In the genomic region with DNA sequence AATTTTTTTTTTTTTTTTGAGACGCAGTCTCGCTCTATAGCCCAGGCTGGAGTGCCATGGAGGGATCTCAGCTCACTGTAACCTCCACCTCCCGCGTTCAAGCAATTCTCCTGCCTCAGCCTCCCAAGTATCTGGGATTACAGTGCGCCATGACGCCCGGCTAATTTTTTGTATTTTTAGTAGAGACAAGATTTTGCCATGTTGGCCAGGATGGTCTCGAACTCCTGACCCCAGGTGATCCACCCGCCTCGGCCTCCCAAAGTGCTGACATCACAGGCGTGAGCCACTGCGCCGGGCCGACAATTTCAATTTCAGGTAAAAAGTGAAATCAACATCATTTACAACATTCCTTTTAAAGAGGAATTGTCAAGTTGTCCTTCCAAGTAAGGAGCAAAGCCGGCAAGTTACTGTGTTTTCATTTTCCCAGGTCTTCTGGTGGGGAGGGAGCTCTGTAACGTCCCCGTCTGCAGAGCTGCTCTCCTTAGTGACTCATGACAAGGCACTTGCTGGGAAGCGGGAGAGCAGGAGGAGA, we compare ENCODE assay signal across 1 cellular context.
TF ChIP-seq lines count a peak whose summit lies in the region.

No MANE protein-coding gene starts in this region.

TF ChIP-seq in HepG2, 621 proteins besides CTCF, POLR2A, EP300 and RAD21 (continues in another document):
- TF ChIP-seq CEBPB (IDR thresholded peaks at IDR 0.05; ENCODE audit: borderline replicate concordance, low read depth, low read length) (no peak), GTF3A (CRISPR knock-in tag; conservative IDR thresholded peaks at IDR 0.05) (no peak), ADNP (CRISPR knock-in tag; IDR thresholded peaks at IDR 0.05) (no peak), ZMAT5 (CRISPR knock-in tag; IDR thresholded peaks at IDR 0.05; ENCODE audit: borderline replicate concordance, low read depth) (no peak), ZNF44 (CRISPR knock-in tag; IDR thresholded peaks at IDR 0.05) (no peak), SIX1 (CRISPR knock-in tag; IDR thresholded peaks at IDR 0.05; ENCODE audit: borderline replicate concordance) (no peak), RFXANK (CRISPR knock-in tag; IDR thresholded peaks at IDR 0.05) (peak; percentile 83; the same call in 1 of the 2 replicates), ZNF7 (CRISPR knock-in tag; IDR thresholded peaks at IDR 0.05) (no peak), RAD51 (IDR thresholded peaks at IDR 0.05; ENCODE audit: borderline replicate concordance) (no peak), ZNF383 (CRISPR knock-in tag; IDR thresholded peaks at IDR 0.05; ENCODE audit: borderline replicate concordance) (no peak), NAIF1 (CRISPR knock-in tag; IDR thresholded peaks at IDR 0.05; ENCODE audit: borderline replicate concordance) (no peak), HMG20B (CRISPR knock-in tag; conservative IDR thresholded peaks at IDR 0.05) (no peak), ZNF256 (CRISPR knock-in tag; conservative IDR thresholded peaks at IDR 0.05) (0 out of 2 replicates have a peak, but pooled peaks have one; percentile 31), ZNF33B (CRISPR knock-in tag; IDR thresholded peaks at IDR 0.05) (peak; percentile 42; the same call in 1 of the 2 replicates), SPEN (CRISPR knock-in tag; IDR thresholded peaks at IDR 0.05; ENCODE audit: low read depth) (no peak), NFIC (IDR thresholded peaks at IDR 0.05; ENCODE audit: low read length) (no peak), CBX5 (CRISPR knock-in tag; IDR thresholded peaks at IDR 0.05; ENCODE audit: borderline replicate concordance) (no peak), SALL2 (CRISPR knock-in tag; IDR thresholded peaks at IDR 0.05) (0 out of 2 replicates have a peak, but pooled peaks have one; percentile 37), HCFC1 (IDR thresholded peaks at IDR 0.05; ENCODE audit: low read depth, low read length) (no peak), RBM39 (IDR thresholded peaks at IDR 0.05; ENCODE audit: low read depth, low read length, poor library complexity, severe bottlenecking) (no peak), SP2 (CRISPR knock-in tag; IDR thresholded peaks at IDR 0.05) (no peak), MAFK (conservative IDR thresholded peaks at IDR 0.05 in 1 of 2, IDR thresholded peaks at IDR 0.05 in 1 of 2; ENCODE audit: low read length in 2 of 2) (no peak), SIN3B (IDR thresholded peaks at IDR 0.05; ENCODE audit: low read length) (no peak), ZNF496 (CRISPR knock-in tag; IDR thresholded peaks at IDR 0.05; ENCODE audit: insufficient replicate concordance) (no peak), ZNF710 (CRISPR knock-in tag; IDR thresholded peaks at IDR 0.05; ENCODE audit: borderline replicate concordance) (no peak), ZNF556 (CRISPR knock-in tag; IDR thresholded peaks at IDR 0.05; ENCODE audit: borderline replicate concordance) (no peak), YY1 (IDR thresholded peaks at IDR 0.05; ENCODE audit: insufficient read depth, insufficient replicate concordance, low read depth, low read length) (no peak), MED13 (CRISPR knock-in tag; IDR thresholded peaks at IDR 0.05) (no peak), HNF4A (CRISPR knock-in tag; IDR thresholded peaks at IDR 0.05) (no peak), ZNF230 (CRISPR knock-in tag; IDR thresholded peaks at IDR 0.05) (no peak), THAP8 (CRISPR knock-in tag; IDR thresholded peaks at IDR 0.05; ENCODE audit: borderline replicate concordance) (no peak), ZNF432 (CRISPR knock-in tag; IDR thresholded peaks at IDR 0.05; ENCODE audit: borderline replicate concordance) (no peak), TBX2 (CRISPR knock-in tag; IDR thresholded peaks at IDR 0.05; ENCODE audit: borderline replicate concordance) (no peak), SMAD1 (CRISPR knock-in tag; IDR thresholded peaks at IDR 0.05; ENCODE audit: borderline replicate concordance, low read depth) (no peak), BCL6 (CRISPR knock-in tag; IDR thresholded peaks at IDR 0.05) (0 out of 2 replicates have a peak, but pooled peaks have one; percentile 4), POLR2G (IDR thresholded peaks at IDR 0.05; ENCODE audit: low read depth, low read length) (no peak)
- TF ChIP-seq, protein P1, sequence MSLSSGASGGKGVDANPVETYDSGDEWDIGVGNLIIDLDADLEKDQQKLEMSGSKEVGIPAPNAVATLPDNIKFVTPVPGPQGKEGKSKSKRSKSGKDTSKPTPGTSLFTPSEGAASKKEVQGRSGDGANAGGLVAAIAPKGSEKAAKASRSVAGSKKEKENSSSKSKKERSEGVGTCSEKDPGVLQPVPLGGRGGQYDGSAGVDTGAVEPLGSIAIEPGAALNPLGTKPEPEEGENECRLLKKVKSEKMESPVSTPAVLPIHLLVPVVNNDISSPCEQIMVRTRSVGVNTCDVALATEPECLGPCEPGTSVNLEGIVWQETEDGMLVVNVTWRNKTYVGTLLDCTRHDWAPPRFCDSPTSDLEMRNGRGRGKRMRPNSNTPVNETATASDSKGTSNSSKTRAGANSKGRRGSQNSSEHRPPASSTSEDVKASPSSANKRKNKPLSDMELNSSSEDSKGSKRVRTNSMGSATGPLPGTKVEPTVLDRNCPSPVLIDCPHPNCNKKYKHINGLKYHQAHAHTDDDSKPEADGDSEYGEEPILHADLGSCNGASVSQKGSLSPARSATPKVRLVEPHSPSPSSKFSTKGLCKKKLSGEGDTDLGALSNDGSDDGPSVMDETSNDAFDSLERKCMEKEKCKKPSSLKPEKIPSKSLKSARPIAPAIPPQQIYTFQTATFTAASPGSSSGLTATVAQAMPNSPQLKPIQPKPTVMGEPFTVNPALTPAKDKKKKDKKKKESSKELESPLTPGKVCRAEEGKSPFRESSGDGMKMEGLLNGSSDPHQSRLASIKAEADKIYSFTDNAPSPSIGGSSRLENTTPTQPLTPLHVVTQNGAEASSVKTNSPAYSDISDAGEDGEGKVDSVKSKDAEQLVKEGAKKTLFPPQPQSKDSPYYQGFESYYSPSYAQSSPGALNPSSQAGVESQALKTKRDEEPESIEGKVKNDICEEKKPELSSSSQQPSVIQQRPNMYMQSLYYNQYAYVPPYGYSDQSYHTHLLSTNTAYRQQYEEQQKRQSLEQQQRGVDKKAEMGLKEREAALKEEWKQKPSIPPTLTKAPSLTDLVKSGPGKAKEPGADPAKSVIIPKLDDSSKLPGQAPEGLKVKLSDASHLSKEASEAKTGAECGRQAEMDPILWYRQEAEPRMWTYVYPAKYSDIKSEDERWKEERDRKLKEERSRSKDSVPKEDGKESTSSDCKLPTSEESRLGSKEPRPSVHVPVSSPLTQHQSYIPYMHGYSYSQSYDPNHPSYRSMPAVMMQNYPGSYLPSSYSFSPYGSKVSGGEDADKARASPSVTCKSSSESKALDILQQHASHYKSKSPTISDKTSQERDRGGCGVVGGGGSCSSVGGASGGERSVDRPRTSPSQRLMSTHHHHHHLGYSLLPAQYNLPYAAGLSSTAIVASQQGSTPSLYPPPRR (CRISPR knock-in tag; IDR thresholded peaks at IDR 0.05; ENCODE audit: borderline replicate concordance), result no peak
- TF ChIP-seq, protein P2, sequence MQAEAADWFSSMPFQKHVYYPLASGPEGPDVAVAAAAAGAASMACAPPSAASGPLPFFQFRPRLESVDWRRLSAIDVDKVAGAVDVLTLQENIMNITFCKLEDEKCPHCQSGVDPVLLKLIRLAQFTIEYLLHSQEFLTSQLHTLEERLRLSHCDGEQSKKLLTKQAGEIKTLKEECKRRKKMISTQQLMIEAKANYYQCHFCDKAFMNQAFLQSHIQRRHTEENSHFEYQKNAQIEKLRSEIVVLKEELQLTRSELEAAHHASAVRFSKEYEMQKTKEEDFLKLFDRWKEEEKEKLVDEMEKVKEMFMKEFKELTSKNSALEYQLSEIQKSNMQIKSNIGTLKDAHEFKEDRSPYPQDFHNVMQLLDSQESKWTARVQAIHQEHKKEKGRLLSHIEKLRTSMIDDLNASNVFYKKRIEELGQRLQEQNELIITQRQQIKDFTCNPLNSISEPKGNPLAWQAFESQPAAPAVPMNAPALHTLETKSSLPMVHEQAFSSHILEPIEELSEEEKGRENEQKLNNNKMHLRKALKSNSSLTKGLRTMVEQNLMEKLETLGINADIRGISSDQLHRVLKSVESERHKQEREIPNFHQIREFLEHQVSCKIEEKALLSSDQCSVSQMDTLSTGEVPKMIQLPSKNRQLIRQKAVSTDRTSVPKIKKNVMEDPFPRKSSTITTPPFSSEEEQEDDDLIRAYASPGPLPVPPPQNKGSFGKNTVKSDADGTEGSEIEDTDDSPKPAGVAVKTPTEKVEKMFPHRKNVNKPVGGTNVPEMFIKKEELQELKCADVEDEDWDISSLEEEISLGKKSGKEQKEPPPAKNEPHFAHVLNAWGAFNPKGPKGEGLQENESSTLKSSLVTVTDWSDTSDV (CRISPR knock-in tag; IDR thresholded peaks at IDR 0.05), result 0 out of 2 replicates have a peak, but pooled peaks have one; percentile 22
- TF ChIP-seq, protein P3, sequence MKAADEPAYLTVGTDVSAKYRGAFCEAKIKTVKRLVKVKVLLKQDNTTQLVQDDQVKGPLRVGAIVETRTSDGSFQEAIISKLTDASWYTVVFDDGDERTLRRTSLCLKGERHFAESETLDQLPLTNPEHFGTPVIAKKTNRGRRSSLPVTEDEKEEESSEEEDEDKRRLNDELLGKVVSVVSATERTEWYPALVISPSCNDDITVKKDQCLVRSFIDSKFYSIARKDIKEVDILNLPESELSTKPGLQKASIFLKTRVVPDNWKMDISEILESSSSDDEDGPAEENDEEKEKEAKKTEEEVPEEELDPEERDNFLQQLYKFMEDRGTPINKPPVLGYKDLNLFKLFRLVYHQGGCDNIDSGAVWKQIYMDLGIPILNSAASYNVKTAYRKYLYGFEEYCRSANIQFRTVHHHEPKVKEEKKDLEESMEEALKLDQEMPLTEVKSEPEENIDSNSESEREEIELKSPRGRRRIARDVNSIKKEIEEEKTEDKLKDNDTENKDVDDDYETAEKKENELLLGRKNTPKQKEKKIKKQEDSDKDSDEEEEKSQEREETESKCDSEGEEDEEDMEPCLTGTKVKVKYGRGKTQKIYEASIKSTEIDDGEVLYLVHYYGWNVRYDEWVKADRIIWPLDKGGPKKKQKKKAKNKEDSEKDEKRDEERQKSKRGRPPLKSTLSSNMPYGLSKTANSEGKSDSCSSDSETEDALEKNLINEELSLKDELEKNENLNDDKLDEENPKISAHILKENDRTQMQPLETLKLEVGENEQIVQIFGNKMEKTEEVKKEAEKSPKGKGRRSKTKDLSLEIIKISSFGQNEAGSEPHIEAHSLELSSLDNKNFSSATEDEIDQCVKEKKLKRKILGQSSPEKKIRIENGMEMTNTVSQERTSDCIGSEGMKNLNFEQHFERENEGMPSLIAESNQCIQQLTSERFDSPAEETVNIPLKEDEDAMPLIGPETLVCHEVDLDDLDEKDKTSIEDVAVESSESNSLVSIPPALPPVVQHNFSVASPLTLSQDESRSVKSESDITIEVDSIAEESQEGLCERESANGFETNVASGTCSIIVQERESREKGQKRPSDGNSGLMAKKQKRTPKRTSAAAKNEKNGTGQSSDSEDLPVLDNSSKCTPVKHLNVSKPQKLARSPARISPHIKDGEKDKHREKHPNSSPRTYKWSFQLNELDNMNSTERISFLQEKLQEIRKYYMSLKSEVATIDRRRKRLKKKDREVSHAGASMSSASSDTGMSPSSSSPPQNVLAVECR (CRISPR knock-in tag; IDR thresholded peaks at IDR 0.05; ENCODE audit: borderline replicate concordance), result no peak
- TF ChIP-seq, protein P4, sequence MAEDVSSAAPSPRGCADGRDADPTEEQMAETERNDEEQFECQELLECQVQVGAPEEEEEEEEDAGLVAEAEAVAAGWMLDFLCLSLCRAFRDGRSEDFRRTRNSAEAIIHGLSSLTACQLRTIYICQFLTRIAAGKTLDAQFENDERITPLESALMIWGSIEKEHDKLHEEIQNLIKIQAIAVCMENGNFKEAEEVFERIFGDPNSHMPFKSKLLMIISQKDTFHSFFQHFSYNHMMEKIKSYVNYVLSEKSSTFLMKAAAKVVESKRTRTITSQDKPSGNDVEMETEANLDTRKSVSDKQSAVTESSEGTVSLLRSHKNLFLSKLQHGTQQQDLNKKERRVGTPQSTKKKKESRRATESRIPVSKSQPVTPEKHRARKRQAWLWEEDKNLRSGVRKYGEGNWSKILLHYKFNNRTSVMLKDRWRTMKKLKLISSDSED (CRISPR knock-in tag; IDR thresholded peaks at IDR 0.05), result no peak
- TF ChIP-seq, protein P5, sequence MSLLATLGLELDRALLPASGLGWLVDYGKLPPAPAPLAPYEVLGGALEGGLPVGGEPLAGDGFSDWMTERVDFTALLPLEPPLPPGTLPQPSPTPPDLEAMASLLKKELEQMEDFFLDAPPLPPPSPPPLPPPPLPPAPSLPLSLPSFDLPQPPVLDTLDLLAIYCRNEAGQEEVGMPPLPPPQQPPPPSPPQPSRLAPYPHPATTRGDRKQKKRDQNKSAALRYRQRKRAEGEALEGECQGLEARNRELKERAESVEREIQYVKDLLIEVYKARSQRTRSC (CRISPR knock-in tag; IDR thresholded peaks at IDR 0.05; ENCODE audit: low read depth), result 0 out of 2 replicates have a peak, but pooled peaks have one; percentile 34
- TF ChIP-seq, protein P6, sequence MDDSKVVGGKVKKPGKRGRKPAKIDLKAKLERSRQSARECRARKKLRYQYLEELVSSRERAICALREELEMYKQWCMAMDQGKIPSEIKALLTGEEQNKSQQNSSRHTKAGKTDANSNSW (CRISPR knock-in tag; IDR thresholded peaks at IDR 0.05; ENCODE audit: borderline replicate concordance), result no peak
- TF ChIP-seq, protein P7, sequence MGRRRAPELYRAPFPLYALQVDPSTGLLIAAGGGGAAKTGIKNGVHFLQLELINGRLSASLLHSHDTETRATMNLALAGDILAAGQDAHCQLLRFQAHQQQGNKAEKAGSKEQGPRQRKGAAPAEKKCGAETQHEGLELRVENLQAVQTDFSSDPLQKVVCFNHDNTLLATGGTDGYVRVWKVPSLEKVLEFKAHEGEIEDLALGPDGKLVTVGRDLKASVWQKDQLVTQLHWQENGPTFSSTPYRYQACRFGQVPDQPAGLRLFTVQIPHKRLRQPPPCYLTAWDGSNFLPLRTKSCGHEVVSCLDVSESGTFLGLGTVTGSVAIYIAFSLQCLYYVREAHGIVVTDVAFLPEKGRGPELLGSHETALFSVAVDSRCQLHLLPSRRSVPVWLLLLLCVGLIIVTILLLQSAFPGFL (CRISPR knock-in tag; IDR thresholded peaks at IDR 0.05), result no peak
